ENCODE assay signal across 20 cellular contexts in genomic region chr10:69806266-69806665, GRCh38. TPM values are rescaled to one million over a fixed set of nuclear protein-coding genes. Genes with fewer than 3 reads are reported as not detected.
DNase-seq lines count a peak whose midpoint lies in the region; ATAC-seq, FAIRE-seq and TF ChIP-seq lines count a peak whose summit lies in the region.
"Had no signal": no experiment of that assay in that cellular context is flagged by ENCODE, and none has a peak within 500 bp of the region (broad histone marks: within the 10 kb centered on the region; RNA-seq: fewer than 3 reads in every experiment).

No MANE protein-coding gene starts in this region.

- H3K9me3 ChIP-seq in HCT116 (ENCODE audit: control insufficient read depth in 1 of 2, insufficient read depth in 1 of 2, low read depth in 1 of 2, low read length in 2 of 2) (no peaks in the 10 kb centered on the region), SJSA1 (replicated peaks) (no peaks in the 10 kb centered on the region), spleen (no peaks in the 10 kb centered on the region)
- H3K9me3 ChIP-seq: A549 had no signal

- 87 to 96% (median 93%) methylated on average over 7 of the region's 7 CpGs for WGBS in spleen, 5 donors

- FAIRE-seq in frontal cortex (lab: Jason Lieb, UNC), result no peak
- FAIRE-seq: A549, GM12891, H54, HTR-8/SVneo had no signal

- no peak for TF ChIP-seq RAD21 in HCT116 (IDR thresholded peaks at IDR 0.05; ENCODE audit: low read depth)

- H3K4me3 ChIP-seq in HCT116 (replicated peaks in 1 of 2; ENCODE audit: low read depth in 1 of 2, low read length in 2 of 2), result no peak overlapping the region
- no peak overlapping the region for H3K4me3 ChIP-seq in SJSA1
- H3K4me3 ChIP-seq in spleen, result no peak overlapping the region
- H3K4me3 ChIP-seq: A549 had no signal

- ATAC-seq in HCT116 (no peak), GM19324 (IDR thresholded peaks at IDR 0.05; ENCODE audit: low FRiP score, unreplicated experiment) (no peak), GM19452 (IDR thresholded peaks at IDR 0.05; ENCODE audit: unreplicated experiment) (no peak)

- RAD21 ChIA-PET in HCT116 (lab: Charles Lee; ENCODE audit: low non-redundant PET in 1 of 2, low total read pairs in 2 of 2, uncharacterized antibody in 2 of 2, unreplicated experiment in 2 of 2), result no interaction called here

- no peaks in the 10 kb centered on the region for H4K20me1 ChIP-seq in HCT116 (ENCODE audit: insufficient read depth)

- H3K36me3 ChIP-seq in HCT116 (ENCODE audit: control insufficient read depth in 1 of 2, insufficient read depth in 2 of 2, low read length in 2 of 2) (no peaks in the 10 kb centered on the region), SJSA1 (peaks cover 42% of the 10 kb centered on the region), spleen (no peaks in the 10 kb centered on the region)

- CTCF ChIA-PET in HCT116 (lab: Charles Lee), result interaction anchor here (1.5 kb wide), 1 partner anchor 109 kb away, joined by 4 read pairs; no protein-coding TSS in a partner anchor

- no peak overlapping the region for H3K27ac ChIP-seq in HCT116 (ENCODE audit: low read depth, low read length)
- H3K27ac ChIP-seq in SJSA1, result peak overlapping the region; percentile 94; the same call in 1 of the 2 replicates
- H3K27ac ChIP-seq in spleen, result no peak overlapping the region
- H3K27ac ChIP-seq: A549, HL-60 had no signal

- H2AFZ ChIP-seq in HCT116 (ENCODE audit: low read depth, low read length, poor library complexity, severe bottlenecking), result no peak overlapping the region

- peaks cover 11 to 51% of the 10 kb centered on the region in 2 experiments for H3K4me1 ChIP-seq in HCT116 (ENCODE audit: control insufficient read depth in 1 of 2, insufficient read depth in 2 of 2, low read length in 2 of 2)
- H3K4me1 ChIP-seq in SJSA1 (replicated peaks), result peaks cover 68% of the 10 kb centered on the region
- H3K4me1 ChIP-seq in spleen, result peaks cover 7 to 27% (median 22%) of the 10 kb centered on the region in 6 donors

- TF ChIP-seq POLR2A in HCT116 (IDR thresholded peaks at IDR 0.05; ENCODE audit: borderline replicate concordance, extremely low read depth, insufficient read depth, insufficient read length) (no peak), spleen (IDR thresholded peaks at IDR 0.05) (no peak)

- POLR2A ChIA-PET in HCT116 (lab: Charles Lee), result no interaction called here

- no TSS peak for BruUV-seq in HCT116 (replicated peaks; lab: Mats Ljungman, UMichigan)

- no peak for TF ChIP-seq CTCF in HCT116 (IDR thresholded peaks at IDR 0.05 in 2 of 3, conservative IDR thresholded peaks at IDR 0.05 in 1 of 3; ENCODE audit: borderline replicate concordance in 1 of 3, insufficient read depth in 1 of 3, low read depth in 2 of 3, low read length in 2 of 3)
- TF ChIP-seq CTCF in spleen (IDR thresholded peaks at IDR 0.05 in 8 of 11, conservative IDR thresholded peaks at IDR 0.05 in 3 of 11), result no peak

- intact Hi-C loops in HCT116 (cut with micrococcal nuclease), result no loop called here
- intact Hi-C loops in spleen (cut with DNase I; ENCODE audit: low total_unique reads), result loop anchor here (10.0 kb wide), 1 partner anchor 109 kb away; no protein-coding TSS in a partner anchor

- peak overlapping the region; percentile 56; the same call in 1 of the 2 replicates for H3K4me2 ChIP-seq in HCT116 (ENCODE audit: low read length)
- H3K4me2 ChIP-seq: A549 had no signal

- no peaks in the 10 kb centered on the region for H3K79me2 ChIP-seq in HCT116 (ENCODE audit: insufficient read depth, low read length)

- no peak for DNase-seq in HCT116 (ENCODE audit: low read depth, low spot score)
- no peak for DNase-seq in SJSA1 (ENCODE audit: low read depth in 1 of 2, low spot score in 2 of 2)
- peak; percentile 48 for DNase-seq in iPS-NIHi7 (ENCODE audit: extremely low spot score)
- DNase-seq in spleen, result peak; percentile 40
- DNase-seq in frontal cortex (ENCODE audit: low spot score in 2 of 2), result no peak
- DNase-seq: C1 segment of cervical spinal cord, GF-D8, NCI-H1417, NCI-H1930, NCI-H2171 treated with DMSO at 0.1 percent for 48 hours, NCI-H446 treated with DMSO at 0.1 percent for 48 hours, NCI-H748 treated with DMSO at 0.1 percent for 48 hours, OCI-M1 had no signal

- H3K9ac ChIP-seq in HCT116 (ENCODE audit: low read length), result 0 out of 2 replicates have a peak overlapping the region, but pooled peaks have one; percentile 2

- H3K9me2 ChIP-seq in HCT116 (ENCODE audit: insufficient read depth), result no peaks in the 10 kb centered on the region

- H3K27me3 ChIP-seq in HCT116 (ENCODE audit: insufficient read depth, low read length) (no peaks in the 10 kb centered on the region), SJSA1 (replicated peaks) (no peaks in the 10 kb centered on the region), spleen (replicated peaks in 1 of 7) (peaks cover 0 to 32% (median 20%) of the 10 kb centered on the region in 7 donors)

TF ChIP-seq in HCT116, 20 proteins besides CTCF, POLR2A, EP300 and RAD21 (continues in another document):
- no peak for TF ChIP-seq SIN3A (IDR thresholded peaks at IDR 0.05; ENCODE audit: low read depth)
- TF ChIP-seq SP1 (IDR thresholded peaks at IDR 0.05; ENCODE audit: low read depth), result no peak
- no peak for TF ChIP-seq EZH2 (IDR thresholded peaks at IDR 0.05)
- TF ChIP-seq, protein P1, sequence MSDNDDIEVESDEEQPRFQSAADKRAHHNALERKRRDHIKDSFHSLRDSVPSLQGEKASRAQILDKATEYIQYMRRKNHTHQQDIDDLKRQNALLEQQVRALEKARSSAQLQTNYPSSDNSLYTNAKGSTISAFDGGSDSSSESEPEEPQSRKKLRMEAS (IDR thresholded peaks at IDR 0.05), result no peak
- TF ChIP-seq, protein P2, sequence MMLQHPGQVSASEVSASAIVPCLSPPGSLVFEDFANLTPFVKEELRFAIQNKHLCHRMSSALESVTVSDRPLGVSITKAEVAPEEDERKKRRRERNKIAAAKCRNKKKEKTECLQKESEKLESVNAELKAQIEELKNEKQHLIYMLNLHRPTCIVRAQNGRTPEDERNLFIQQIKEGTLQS (IDR thresholded peaks at IDR 0.05), result no peak
- no peak for TF ChIP-seq ZBTB33 (IDR thresholded peaks at IDR 0.05; ENCODE audit: extremely low read depth, insufficient replicate concordance, low read length)
- no peak for TF ChIP-seq ELF1 (IDR thresholded peaks at IDR 0.05; ENCODE audit: borderline replicate concordance, low read depth)
- TF ChIP-seq YY1 (IDR thresholded peaks at IDR 0.05; ENCODE audit: extremely low read depth, insufficient replicate concordance, low read depth, low read length), result no peak
- no peak for TF ChIP-seq EZH2phosphoT487 (IDR thresholded peaks at IDR 0.05; ENCODE audit: borderline replicate concordance)
- TF ChIP-seq POLR2AphosphoS5 (IDR thresholded peaks at IDR 0.05; ENCODE audit: low read depth, low read length), result no peak
- no peak for TF ChIP-seq TCF7L2 (IDR thresholded peaks at IDR 0.05; ENCODE audit: borderline replicate concordance, extremely low read depth, insufficient read depth, insufficient read length)
- TF ChIP-seq FOSL1 (IDR thresholded peaks at IDR 0.05; ENCODE audit: low read depth), result no peak
- TF ChIP-seq CEBPB (IDR thresholded peaks at IDR 0.05; ENCODE audit: low read depth), result no peak
- TF ChIP-seq, protein P3, sequence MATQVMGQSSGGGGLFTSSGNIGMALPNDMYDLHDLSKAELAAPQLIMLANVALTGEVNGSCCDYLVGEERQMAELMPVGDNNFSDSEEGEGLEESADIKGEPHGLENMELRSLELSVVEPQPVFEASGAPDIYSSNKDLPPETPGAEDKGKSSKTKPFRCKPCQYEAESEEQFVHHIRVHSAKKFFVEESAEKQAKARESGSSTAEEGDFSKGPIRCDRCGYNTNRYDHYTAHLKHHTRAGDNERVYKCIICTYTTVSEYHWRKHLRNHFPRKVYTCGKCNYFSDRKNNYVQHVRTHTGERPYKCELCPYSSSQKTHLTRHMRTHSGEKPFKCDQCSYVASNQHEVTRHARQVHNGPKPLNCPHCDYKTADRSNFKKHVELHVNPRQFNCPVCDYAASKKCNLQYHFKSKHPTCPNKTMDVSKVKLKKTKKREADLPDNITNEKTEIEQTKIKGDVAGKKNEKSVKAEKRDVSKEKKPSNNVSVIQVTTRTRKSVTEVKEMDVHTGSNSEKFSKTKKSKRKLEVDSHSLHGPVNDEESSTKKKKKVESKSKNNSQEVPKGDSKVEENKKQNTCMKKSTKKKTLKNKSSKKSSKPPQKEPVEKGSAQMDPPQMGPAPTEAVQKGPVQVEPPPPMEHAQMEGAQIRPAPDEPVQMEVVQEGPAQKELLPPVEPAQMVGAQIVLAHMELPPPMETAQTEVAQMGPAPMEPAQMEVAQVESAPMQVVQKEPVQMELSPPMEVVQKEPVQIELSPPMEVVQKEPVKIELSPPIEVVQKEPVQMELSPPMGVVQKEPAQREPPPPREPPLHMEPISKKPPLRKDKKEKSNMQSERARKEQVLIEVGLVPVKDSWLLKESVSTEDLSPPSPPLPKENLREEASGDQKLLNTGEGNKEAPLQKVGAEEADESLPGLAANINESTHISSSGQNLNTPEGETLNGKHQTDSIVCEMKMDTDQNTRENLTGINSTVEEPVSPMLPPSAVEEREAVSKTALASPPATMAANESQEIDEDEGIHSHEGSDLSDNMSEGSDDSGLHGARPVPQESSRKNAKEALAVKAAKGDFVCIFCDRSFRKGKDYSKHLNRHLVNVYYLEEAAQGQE (IDR thresholded peaks at IDR 0.05; ENCODE audit: low read depth), result no peak
- TF ChIP-seq JUND (IDR thresholded peaks at IDR 0.05), result no peak
- no peak for TF ChIP-seq EGR1 (IDR thresholded peaks at IDR 0.05; ENCODE audit: low read depth)
- no peak for TF ChIP-seq CBX3 (IDR thresholded peaks at IDR 0.05; ENCODE audit: low read depth)
- TF ChIP-seq ZFX (IDR thresholded peaks at IDR 0.05), result no peak

RNA-seq across cellular contexts. Expression of gene COL13A1, which starts 4.6 kb away (rescaled TPM):
- 5.9 TPM for total RNA-seq in HCT116 (2021; ENCODE audit: unreplicated experiment)
- 9.4 and 10.1 TPM in 2 replicates for polyA plus RNA-seq in HCT116 (2012)
- total RNA-seq in SJSA1 (2014; rRNA removed; shearing (Covaris generic)), result 74.8 and 95.4 TPM in 2 replicates
- total RNA-seq in spleen, result 10 to 100 TPM in 3 of 7 donors, 1 to 10 TPM in 4; 4.5 to 16.1 (median 8.6) TPM
- 10 to 100 TPM in 2 of 3 donors, 1 to 10 TPM in 1; 4.1 to 13.7 (median 10.4) TPM for polyA plus RNA-seq in spleen
- 2.0 TPM for total RNA-seq in frontal cortex

Comparison
In these comparisons a context has a peak if more than half of its experiments do, and no peak if none do; other contexts are left out.
1. DNase-seq: peak in iPS-NIHi7 (single experiment) and spleen (single experiment); none in HCT116 (single experiment), SJSA1 (0 of 2) and frontal cortex (0 of 2).